ENCODE assay signal across 8 cellular contexts in the genomic region with DNA sequence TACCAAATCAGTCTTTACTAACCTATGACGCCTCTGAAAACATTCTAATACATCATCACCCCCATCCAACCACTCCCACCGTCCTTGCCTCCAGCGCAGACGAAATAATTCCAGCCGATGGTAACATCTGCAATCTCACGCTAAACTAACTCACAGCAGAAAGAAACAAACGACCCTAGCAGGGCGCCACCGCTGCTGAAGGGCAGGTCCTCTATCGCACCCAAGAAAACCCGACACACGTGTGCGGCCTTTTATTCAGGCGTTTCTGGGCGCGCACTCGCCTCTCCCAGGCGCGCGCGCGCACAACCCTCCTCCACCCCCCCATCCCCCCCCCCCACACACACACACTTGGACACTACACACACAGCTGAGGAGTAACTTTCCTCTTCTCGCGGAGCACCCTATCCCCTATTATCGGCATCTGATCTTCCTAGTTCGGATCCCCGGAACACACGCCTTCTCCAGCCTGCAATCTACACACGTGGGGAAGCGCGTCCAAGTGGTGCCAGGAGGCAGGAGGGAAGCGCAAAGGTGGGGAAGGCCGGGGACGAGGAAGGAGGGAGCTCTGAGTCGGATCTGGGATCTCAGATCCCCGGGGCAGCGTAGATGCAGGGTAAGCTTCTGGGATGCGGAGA. TPM values are rescaled to one million over a fixed set of nuclear protein-coding genes. Genes with fewer than 3 reads are reported as not detected.
DNase-seq lines count a peak whose midpoint lies in the region; ATAC-seq and TF ChIP-seq lines count a peak whose summit lies in the region.

No MANE protein-coding gene starts in this region.

- peaks cover 32% of the 10 kb centered on the region for H3F3A ChIP-seq in neural progenitor cell (ENCODE audit: low read depth)

- 1 to 2% methylated on average over 35 to 38 of the region's 38 CpGs for WGBS in aorta, 2 donors

- peak overlapping the region; percentile 88 for H3K4me2 ChIP-seq in neural progenitor cell

- no peak overlapping the region for H3K27ac ChIP-seq in foreskin keratinocyte
- no peak overlapping the region for H3K27ac ChIP-seq in neural progenitor cell
- H3K27ac ChIP-seq in aorta (ENCODE audit: low read depth in 1 of 2, low read length in 2 of 2) = no peak overlapping the region

- peaks cover 18% of the 10 kb centered on the region for H3K4me1 ChIP-seq in foreskin keratinocyte
- peaks cover 9% of the 10 kb centered on the region for H3K4me1 ChIP-seq in neural progenitor cell
- H3K4me1 ChIP-seq in aorta (ENCODE audit: control insufficient read depth in 1 of 2, insufficient read depth in 2 of 2, low read length in 2 of 2) = no peaks in the 10 kb centered on the region

- DNase-seq in AG09309 (ENCODE audit: low read depth) (no peak), NCI-H526 treated with DMSO at 0.1 percent for 48 hours (lab: John Stamatoyannopoulos, UW) (peak; percentile 78), foreskin keratinocyte (peak in 1 of 2 donors; percentile 59), neural progenitor cell (ENCODE audit: low spot score) (peak; percentile 61), aorta (peak in 1 of 2 donors; percentile 77)
- DNase-seq in activated T-cell treated with anti-CD3 and anti-CD28 coated beads, Interleukin-2, amount 50 U/mL, for 48 hours = peak; percentile 54 to 57

- peaks cover 4% of the 10 kb centered on the region for H3K79me2 ChIP-seq in neural progenitor cell (ENCODE audit: low read depth)

- H3K9me3 ChIP-seq in neural progenitor cell (ENCODE audit: low read depth) (no peaks in the 10 kb centered on the region), aorta (ENCODE audit: control insufficient read depth, low read length) (no peaks in the 10 kb centered on the region)

- TF ChIP-seq CTCF in AG09309 (IDR thresholded peaks at IDR 0.05; ENCODE audit: control insufficient read depth, insufficient read depth, low read depth, low read length, missing control alignments) = no peak
- no peak for TF ChIP-seq CTCF in foreskin keratinocyte (conservative IDR thresholded peaks at IDR 0.05)
- no peak for TF ChIP-seq CTCF in neural progenitor cell (IDR thresholded peaks at IDR 0.05)

- H3K9ac ChIP-seq in neural progenitor cell = no peak overlapping the region

- H2AFZ ChIP-seq in neural progenitor cell (replicated peaks) = peak overlapping the region; percentile 46

- H3K4me3 Mint-ChIP-seq in neural progenitor cell = peak overlapping the region; percentile 97

- no peaks in the 10 kb centered on the region for H3K36me3 Mint-ChIP-seq in neural progenitor cell

- H3K27me3 ChIP-seq in foreskin keratinocyte = no peaks in the 10 kb centered on the region
- H3K27me3 ChIP-seq in neural progenitor cell = peaks cover 67% of the 10 kb centered on the region
- H3K27me3 ChIP-seq in aorta (ENCODE audit: control insufficient read depth in 1 of 2, insufficient read depth in 2 of 2, low read length in 1 of 2) = no peaks in the 10 kb centered on the region

- peak; percentile 12 for ATAC-seq in foreskin keratinocyte
- ATAC-seq in aorta (ENCODE audit: low FRiP score) = peak; percentile 48
- no peak for ATAC-seq in GM18907 (IDR thresholded peaks at IDR 0.05; ENCODE audit: unreplicated experiment)

- H3K4me1 Mint-ChIP-seq in neural progenitor cell = peaks cover 20% of the 10 kb centered on the region

- H3K27me3 Mint-ChIP-seq in neural progenitor cell (ENCODE audit: insufficient read depth, low read depth) = peaks cover 28% of the 10 kb centered on the region

- H3K4me3 ChIP-seq in AG09309 (ENCODE audit: control insufficient read depth, low read depth, low read length) (peak overlapping the region; percentile 74), neural progenitor cell (peak overlapping the region; percentile 66), aorta (ENCODE audit: low read length in 2 of 2) (peak overlapping the region; percentile 50 to 56)

- no peaks in the 10 kb centered on the region for H4K20me1 ChIP-seq in neural progenitor cell (ENCODE audit: low read depth)

- H3K27ac Mint-ChIP-seq in neural progenitor cell = no peak overlapping the region

- intact Hi-C loops in aorta (cut with DNase I) = loop anchor here (5.0 kb wide), 2 partner anchors 59 to 74 kb away; no protein-coding TSS in a partner anchor

- peak; percentile 63 for TF ChIP-seq POLR2A in GM19099 (IDR thresholded peaks at IDR 0.05; ENCODE audit: extremely low read depth, insufficient read length, low read depth)

- no peaks in the 10 kb centered on the region for H3K9me3 Mint-ChIP-seq in neural progenitor cell

- no peaks in the 10 kb centered on the region for H3K36me3 ChIP-seq in neural progenitor cell
- no peaks in the 10 kb centered on the region for H3K36me3 ChIP-seq in aorta (ENCODE audit: control insufficient read depth in 1 of 2, insufficient read depth in 2 of 2, low read length in 1 of 2)

RNA-seq across cellular contexts. Expression of gene GFOD1, which starts 1.4 kb away (rescaled TPM):
- total RNA-seq in foreskin keratinocyte = 10.3 and 11.1 TPM in 2 replicates
- 3.3 and 3.7 TPM in 2 replicates for polyA plus RNA-seq in foreskin keratinocyte
- 1.8 and 2.1 TPM in 2 replicates for total RNA-seq in neural progenitor cell (ENCODE audit: low replicate concordance)
- 10 to 100 TPM; 16.0 to 17.3 TPM for total RNA-seq in aorta
- 1 to 10 TPM; 1.6 to 2.5 TPM for polyA plus RNA-seq in aorta
